ENCODE assay signal across 23 cellular contexts in the genomic region with DNA sequence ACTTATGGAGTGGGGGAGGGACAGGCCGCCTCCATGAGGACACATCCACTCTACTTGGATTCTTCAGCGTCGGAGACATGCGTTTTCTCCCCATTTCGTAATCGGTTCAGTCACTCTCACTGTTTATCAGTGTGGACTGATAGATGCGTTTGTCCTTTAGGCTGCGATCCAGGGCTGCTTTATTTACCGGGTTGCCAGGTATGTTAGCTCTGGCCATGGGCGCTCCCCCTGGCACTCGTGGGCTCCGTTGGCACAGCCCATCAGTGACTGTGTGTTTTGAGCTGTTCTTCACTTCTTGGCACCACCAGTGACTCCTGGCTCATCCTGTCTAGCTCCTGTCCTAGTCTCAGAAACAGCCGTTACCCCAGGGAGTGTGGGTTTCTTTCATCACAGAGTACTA.
"Had no signal": no experiment of that assay in that cellular context is flagged by ENCODE, and none has a peak within 500 bp of the region (broad histone marks: within the 10 kb centered on the region; RNA-seq: fewer than 3 reads in every experiment).

No MANE protein-coding gene starts in this region.

- H3K9me3 ChIP-seq: SK-N-SH had no signal

- H3K4me2 ChIP-seq: KMS-11, SK-N-SH had no signal

- H3K27ac ChIP-seq: KMS-11, SJSA1 had no signal

- DNase-seq: Kasumi-1, MV-4-11, NCI-H1048, NCI-H1105, NCI-H1417, NCI-H1436 treated with DMSO at 0.1 percent for 48 hours, NCI-H1694, NCI-H187 treated with DMSO at 0.1 percent for 48 hours, NCI-H2081 treated with DMSO at 0.1 percent for 48 hours, NCI-H2171, NCI-H226, NCI-H446, NCI-H510A, NCI-H82, Right ventricle myocardium superior, RPMI8226, SIG-M5, SK-N-SH, SW 1271, T-cell had no signal

- H3K27me3 ChIP-seq: SJSA1 had no signal

- H3K4me3 ChIP-seq: K562, SJSA1 had no signal

- H3K9ac ChIP-seq: KMS-11, SK-N-SH had no signal
